Comparison of ENCODE assay signal across 8 cellular contexts in genomic region chr2:138523013-138523672, GRCh38. TPM values are rescaled to one million over a fixed set of nuclear protein-coding genes. Genes with fewer than 3 reads are reported as not detected.
DNase-seq lines count a peak whose midpoint lies in the region; ATAC-seq and TF ChIP-seq lines count a peak whose summit lies in the region.
"Not testable (repeated sequence)": the region's sequence is repeated elsewhere in the genome, so short reads cannot be mapped to it uniquely, and the experiment has no call there.

No MANE protein-coding gene starts in this region.

- H3K4me3 Mint-ChIP-seq in naive B cell: peak overlapping the region in 1 of 8 donors; percentile 10

- peaks cover 57% of the 10 kb centered on the region for H3K79me2 ChIP-seq in OCI-LY1 (ENCODE audit: insufficient read depth, low read length)

- not testable (repeated sequence) for H3K36me3 ChIP-seq in OCI-LY1 (ENCODE audit: insufficient read depth, low read length)

- TF ChIP-seq CTCF in OCI-LY1 (IDR thresholded peaks at IDR 0.05; ENCODE audit: low read length): not testable (repeated sequence)

- H3K9me2 ChIP-seq in OCI-LY1 (ENCODE audit: low read depth, low read length): not testable (repeated sequence)

- DNase-seq in naive B cell: not testable (repeated sequence)

- peak overlapping the region; percentile 34 for H3K27ac ChIP-seq in OCI-LY1 (ENCODE audit: low read depth, low read length, poor library complexity, severe bottlenecking)

- H3K36me3 Mint-ChIP-seq in naive B cell: peaks cover 27 to 32% of the 10 kb centered on the region in 2 donors

- not testable (repeated sequence) for H3K27me3 ChIP-seq in OCI-LY1 (ENCODE audit: insufficient read depth, low read length)

- not testable (repeated sequence) for H3K27me3 Mint-ChIP-seq in naive B cell

- H3K4me1 ChIP-seq in OCI-LY1 (ENCODE audit: insufficient read depth, low read length, severe bottlenecking): peaks cover 40% of the 10 kb centered on the region

- not testable (repeated sequence) for H4K20me1 ChIP-seq in OCI-LY1 (ENCODE audit: insufficient read depth, low read length)

- ATAC-seq in GM18873 (IDR thresholded peaks at IDR 0.05; ENCODE audit: low FRiP score, unreplicated experiment): peak; percentile 40
- ATAC-seq in GM19468 (IDR thresholded peaks at IDR 0.05; ENCODE audit: extremely low read depth, unreplicated experiment): peak; percentile 4
- ATAC-seq in HG02588 (IDR thresholded peaks at IDR 0.05; ENCODE audit: unreplicated experiment): peak; percentile 60
- ATAC-seq in HG03025 (IDR thresholded peaks at IDR 0.05; ENCODE audit: low FRiP score, unreplicated experiment): peak; percentile 37
- ATAC-seq in HG03432 (IDR thresholded peaks at IDR 0.05; ENCODE audit: unreplicated experiment): peak; percentile 65
- ATAC-seq in naive B cell (ENCODE audit: low read depth in 2 of 2): peak; percentile 28 to 57

- peaks cover 3 to 23% (median 11%) of the 10 kb centered on the region in 7 donors for H3K9me3 Mint-ChIP-seq in naive B cell

- H3K4me3 ChIP-seq in GM08714 (ENCODE audit: low read length): peak overlapping the region; percentile 34
- not testable (repeated sequence) for H3K4me3 ChIP-seq in OCI-LY1 (ENCODE audit: low read depth, low read length, poor library complexity, severe bottlenecking)

- H3K27ac Mint-ChIP-seq in naive B cell: peak overlapping the region in 4 of 6 donors; percentile 48 to 60 (median 58)

- H3K4me1 Mint-ChIP-seq in naive B cell: peaks cover 66 to 85% (median 76%) of the 10 kb centered on the region in 3 donors

- not testable (repeated sequence) for H2AFZ ChIP-seq in OCI-LY1 (ENCODE audit: low read length)

- not testable (repeated sequence) for H3F3A ChIP-seq in OCI-LY1 (ENCODE audit: insufficient read depth, low read length)

- H3K4me2 ChIP-seq in OCI-LY1 (ENCODE audit: low read length): peak overlapping the region; percentile 41; the same call in 1 of the 2 replicates

- H3K9ac ChIP-seq in OCI-LY1 (ENCODE audit: low read length): not testable (repeated sequence)

- not testable (repeated sequence) for H3K9me3 ChIP-seq in OCI-LY1 (ENCODE audit: low read length)

RNA-seq across cellular contexts. Expression of gene SPOPL, which starts 21.6 kb away (rescaled TPM):
- polyA plus RNA-seq in naive B cell (ENCODE audit: low read depth in 6 of 6): 10 to 100 TPM in 1 of 6 donors, 1 to 10 TPM in 5; 7.1 to 10.8 (median 7.9) TPM

Comparison
In these comparisons a context has a peak if more than half of its experiments do, and no peak if none do; other contexts are left out.
1. ATAC-seq: peak in every context shown above with its lines; median percentile 65 in HG03432; 60 in HG02588; 42 in naive B cell; 40 in GM18873; 37 in HG03025; 4 in GM19468.